Comparison of ENCODE assay signal across 8 cellular contexts in genomic region chrX:48802089-48802812, GRCh38. TPM values are rescaled to one million over a fixed set of nuclear protein-coding genes. Genes with fewer than 3 reads are reported as not detected.
A peak's percentile ranks its signal among the peaks of the same experiment; 100 is the strongest.
DNase-seq lines count a peak whose midpoint lies in the region; ATAC-seq and TF ChIP-seq lines count a peak whose summit lies in the region.

No MANE protein-coding gene starts in this region.

- no peaks in the 10 kb centered on the region for H3K27me3 ChIP-seq in CD4-positive, alpha-beta T cell (ENCODE audit: control insufficient read depth, insufficient read depth, low read length)

- peaks cover 27% of the 10 kb centered on the region for H3K36me3 Mint-ChIP-seq in CD4-positive, alpha-beta T cell (ENCODE audit: low read depth)
- peaks cover 12% of the 10 kb centered on the region for H3K36me3 Mint-ChIP-seq in memory B cell

- H3K27ac Mint-ChIP-seq in CD4-positive, alpha-beta T cell = peak overlapping the region; percentile 99
- peak overlapping the region; percentile 97 for H3K27ac Mint-ChIP-seq in memory B cell

- POLR2A ChIA-PET in CD4-positive, alpha-beta T cell (lab: Charles Lee) = interaction anchor here (0.6 to 2.3 kb wide), 26 partner anchors 32 to 1402 kb away, joined by 3 to 40 read pairs (median 7); partner anchors contain the start of genes CCNB3, OTUD5, PIM2 and PQBP1

- no peaks in the 10 kb centered on the region for H3K27me3 Mint-ChIP-seq in CD4-positive, alpha-beta T cell
- H3K27me3 Mint-ChIP-seq in memory B cell = no peaks in the 10 kb centered on the region

- intact Hi-C loops in CD4-positive, alpha-beta T cell (cut with DNase I, micrococcal nuclease) = loop anchor here (5.0 to 10.0 kb wide), 6 partner anchors 95 to 505 kb away; partner anchors contain the start of genes OTUD5 (in 2 of the 2), PQBP1 (in 1 of the 2), SUV39H1 (in 1 of the 2) and TIMM17B (in 1 of the 2)

- H3K4me3 Mint-ChIP-seq in CD4-positive, alpha-beta T cell = peak overlapping the region; percentile 93
- peak overlapping the region; percentile 96 for H3K4me3 Mint-ChIP-seq in memory B cell

- peaks cover 18% of the 10 kb centered on the region for H3K4me1 Mint-ChIP-seq in CD4-positive, alpha-beta T cell (ENCODE audit: low read depth)
- peaks cover 10% of the 10 kb centered on the region for H3K4me1 Mint-ChIP-seq in memory B cell

- ATAC-seq in CD4-positive, alpha-beta T cell (ENCODE audit: poor library complexity) = no peak
- peak; percentile 39 for ATAC-seq in HG03439 (IDR thresholded peaks at IDR 0.05; ENCODE audit: unreplicated experiment)
- peak; percentile 29 for ATAC-seq in memory B cell (ENCODE audit: low read depth)

- TF ChIP-seq CTCF in CD4-positive, alpha-beta T cell (IDR thresholded peaks at IDR 0.05) = no peak

- H3K9me3 Mint-ChIP-seq in CD4-positive, alpha-beta T cell = no peaks in the 10 kb centered on the region
- no peaks in the 10 kb centered on the region for H3K9me3 Mint-ChIP-seq in memory B cell

- peak overlapping the region; percentile 89 for H3K27ac ChIP-seq in CD4-positive, alpha-beta T cell (ENCODE audit: low read depth, low read length)

- CTCF ChIA-PET in CD4-positive, alpha-beta T cell (lab: Charles Lee) = interaction anchor here (1.0 kb wide), 1 partner anchor 154 kb away, joined by 8 read pairs; no protein-coding TSS in a partner anchor

- H3K9me3 ChIP-seq in CD4-positive, alpha-beta T cell (ENCODE audit: control insufficient read depth, low read length) = no peaks in the 10 kb centered on the region

- DNase-seq in CD4-positive, alpha-beta T cell = peak in 7 of 10 experiments; percentile 19 to 56 (median 31)
- DNase-seq in GM19240 (ENCODE audit: insufficient read length, low spot score) (peak; percentile 46), NCI-H510A (lab: John Stamatoyannopoulos, UW) (peak; percentile 62), memory B cell (ENCODE audit: low spot score in 2 of 2) (no peak)
- DNase-seq in activated CD4-positive, alpha-beta T cell treated with anti-CD3 and anti-CD28 coated beads, Interleukin-2, amount 50 U/mL, for 1 hour = peak; percentile 39
- peak; percentile 27 for DNase-seq in effector CD4-positive, alpha-beta T cell
- DNase-seq in stimulated activated CD8-positive, alpha-beta memory T cell treated with anti-CD3 and anti-CD28 coated beads, Interleukin-15, amount 100 ng/mL, for 48 hours (ENCODE audit: low read depth in 2 of 2) = peak; percentile 61 to 69

RNA-seq across cellular contexts. Expression of gene HDAC6, which starts 0.4 kb away (rescaled TPM):
- 10 to 100 TPM; 95.2 to 95.7 TPM for total RNA-seq in CD4-positive, alpha-beta T cell

RNA-seq across cellular contexts. Expression of gene GATA1, which starts 15.9 kb away (rescaled TPM):
- not detected for total RNA-seq in CD4-positive, alpha-beta T cell

RNA-seq across cellular contexts. Expression of gene ERAS, which starts 24.1 kb away (rescaled TPM):
- total RNA-seq in CD4-positive, alpha-beta T cell = not detected

RNA-seq across cellular contexts. Expression of gene PCSK1N, which starts 33.2 kb away (rescaled TPM):
- 1 to 10 TPM; 3.5 to 4.9 TPM for total RNA-seq in CD4-positive, alpha-beta T cell

RNA-seq across cellular contexts. Expression of gene GLOD5, which starts 40.7 kb away (rescaled TPM):
- total RNA-seq in CD4-positive, alpha-beta T cell = not detected

Comparison
In these comparisons a context has a peak if more than half of its experiments do, and no peak if none do; other contexts are left out.
1. DNase-seq: peak in CD4-positive, alpha-beta T cell (7 of 10), GM19240 (single experiment), NCI-H510A (single experiment), activated CD4-positive, alpha-beta T cell treated with anti-CD3 and anti-CD28 coated beads, Interleukin-2, amount 50 U/mL, for 1 hour (single experiment), effector CD4-positive, alpha-beta T cell (single experiment) and stimulated activated CD8-positive, alpha-beta memory T cell treated with anti-CD3 and anti-CD28 coated beads, Interleukin-15, amount 100 ng/mL, for 48 hours (2 of 2); none in memory B cell (0 of 2).